In genomic region chr6:156914171-156914570, GRCh38 we compare ENCODE assay signal across 25 cellular contexts.
"Had no signal": no experiment of that assay in that cellular context is flagged by ENCODE, and none has a peak within 500 bp of the region (broad histone marks: within the 10 kb centered on the region; RNA-seq: fewer than 3 reads in every experiment).

No MANE protein-coding gene starts in this region.

- H3K27me3 ChIP-seq: foreskin keratinocyte, left lung, sigmoid colon, thyroid gland had no signal

- H3K27ac Mint-ChIP-seq: activated B cell treated with CpG ODN at 0.5 μM for 24 hours; activated CD4-positive, alpha-beta T cell treated with anti-CD3 and anti-CD28 coated beads for 36 hours; activated T-cell treated with anti-CD3 and anti-CD28 coated beads, Interleukin-2, amount 50 U/mL, for 24 hours; activated T-helper 2 cell treated with anti-CD3 and anti-CD28 coated beads, Interferon-gamma antibody, Interleukin-2, Interleukin-4, amounts not matched to agents 10 μg/mL and 5 μg/mL and 100 μg/mL, durations not matched to agents 14 hours and 24 hours and 36 hours; mesothelial cell of epicardium had no signal

- ATAC-seq: activated CD4-positive, alpha-beta T cell treated with anti-CD3 and anti-CD28 coated beads for 36 hours; foreskin keratinocyte; left lung had no signal

- H3K36me3 ChIP-seq: left lung, sigmoid colon, thyroid gland had no signal

- H3K9me3 ChIP-seq: left lung, sigmoid colon, thyroid gland had no signal

- H3K4me3 ChIP-seq: left lung, sigmoid colon, smooth muscle cell, thyroid gland had no signal

- FAIRE-seq: bronchial epithelial cell had no signal

- H3K4me1 ChIP-seq: foreskin keratinocyte had no signal

- DNase-seq: activated B cell treated with CpG ODN at 0.5 μM for 24 hours; activated CD4-positive, alpha-beta T cell treated with anti-CD3 and anti-CD28 coated beads for 36 hours; activated CD4-positive, alpha-beta T cell treated with anti-CD3 and anti-CD28 coated beads, Interleukin-2, amount 50 U/mL, for 4 hours; activated CD8-positive, alpha-beta memory T cell treated with anti-CD3 and anti-CD28 coated beads for 24 hours; activated CD8-positive, alpha-beta memory T cell treated with anti-CD3 and anti-CD28 coated beads, Interleukin-2, amount 50 U/mL, for 4 hours; activated naive CD4-positive, alpha-beta T cell; activated T-cell treated with anti-CD3 and anti-CD28 coated beads, Interleukin-2, amount 50 U/mL, for 24 hours; amygdala; cortex of kidney; erythroblast; foreskin keratinocyte; hippocampal formation; kidney glomerular epithelial cell; left lung; occipital lobe; sigmoid colon; stimulated activated CD4-positive, alpha-beta T cell treated with anti-CD3 and anti-CD28 coated beads, Interleukin-15, amount 100 ng/mL, for 24 hours; stimulated activated naive CD4-positive, alpha-beta T cell treated with Interleukin-2 at 50 U/mL for 16 hours; substantia nigra; T-helper 9 cell; thyroid gland had no signal

- H3K27me3 Mint-ChIP-seq: activated B cell treated with CpG ODN at 0.5 μM for 24 hours; activated CD4-positive, alpha-beta T cell treated with anti-CD3 and anti-CD28 coated beads for 36 hours; activated T-cell treated with anti-CD3 and anti-CD28 coated beads, Interleukin-2, amount 50 U/mL, for 24 hours had no signal

- H3K9me3 Mint-ChIP-seq: activated B cell treated with CpG ODN at 0.5 μM for 24 hours; activated T-cell treated with anti-CD3 and anti-CD28 coated beads, Interleukin-2, amount 50 U/mL, for 24 hours; activated T-helper 2 cell treated with anti-CD3 and anti-CD28 coated beads, Interferon-gamma antibody, Interleukin-2, Interleukin-4, amounts not matched to agents 10 μg/mL and 5 μg/mL and 100 μg/mL, durations not matched to agents 14 hours and 24 hours and 36 hours; mesothelial cell of epicardium had no signal

- H3K4me3 Mint-ChIP-seq: activated B cell treated with CpG ODN at 0.5 μM for 24 hours; activated CD4-positive, alpha-beta T cell treated with anti-CD3 and anti-CD28 coated beads for 36 hours; activated T-cell treated with anti-CD3 and anti-CD28 coated beads, Interleukin-2, amount 50 U/mL, for 24 hours; mesothelial cell of epicardium had no signal

- H3K27ac ChIP-seq: foreskin keratinocyte, left lung, sigmoid colon, thyroid gland had no signal
